Comparison of ENCODE assay signal across 24 cellular contexts in the genomic region with DNA sequence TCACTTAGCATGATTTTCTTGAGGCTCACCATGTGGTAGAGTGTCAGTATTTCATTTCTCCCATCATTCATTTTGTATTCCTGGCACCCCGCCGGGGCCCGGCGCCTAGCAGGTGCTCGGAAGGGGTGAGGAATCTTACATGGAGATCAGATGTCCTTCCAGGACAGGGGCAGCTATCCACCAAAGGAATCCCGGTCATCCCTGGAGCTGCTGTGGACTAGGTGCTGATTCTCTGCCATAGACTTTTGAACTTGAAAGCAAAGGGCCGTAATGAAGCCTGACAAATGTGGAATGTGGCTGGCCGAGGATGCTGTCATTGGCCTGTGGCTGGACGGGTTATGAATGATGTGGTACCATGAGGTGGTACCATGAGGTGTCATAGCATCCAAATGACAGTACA. TPM values are rescaled to one million over a fixed set of nuclear protein-coding genes. Genes with fewer than 3 reads are reported as not detected.
DNase-seq lines count a peak whose midpoint lies in the region; ATAC-seq, FAIRE-seq and TF ChIP-seq lines count a peak whose summit lies in the region.
"Had no signal": no experiment of that assay in that cellular context is flagged by ENCODE, and none has a peak within 500 bp of the region (broad histone marks: within the 10 kb centered on the region; RNA-seq: fewer than 3 reads in every experiment).

No MANE protein-coding gene starts in this region.

- H3K36me3 ChIP-seq in HepG2 (replicated peaks in 1 of 2; ENCODE audit: control insufficient read depth in 1 of 2, insufficient read depth in 2 of 2, low read length in 2 of 2) = no peaks in the 10 kb centered on the region
- H3K36me3 ChIP-seq in right lobe of liver = no peaks in the 10 kb centered on the region
- H3K36me3 ChIP-seq: brain microvascular endothelial cell, prostate gland, upper lobe of left lung had no signal

- in situ Hi-C loops in HepG2 (cut with HindIII; ENCODE audit: extremely low pct_ligation_motif_present, low pct_unique_long_range_greater_than_20kb) = no loop called here

- POLR2A ChIA-PET in HepG2 (lab: Yijun Ruan, JAX) = interaction anchor here (0.9 kb wide), 1 partner anchor 11 kb away, joined by 3 read pairs; no protein-coding TSS in a partner anchor

- TF ChIP-seq POLR2A in HepG2 (IDR thresholded peaks at IDR 0.05; ENCODE audit: insufficient read depth in 1 of 2, low read depth in 2 of 2, low read length in 2 of 2) = no peak
- no peak for TF ChIP-seq POLR2A in right lobe of liver (IDR thresholded peaks at IDR 0.05)

- peak; percentile 15; the same call in 2 of the 3 replicates for ATAC-seq in HepG2
- no peak for ATAC-seq in right lobe of liver
- ATAC-seq in activated naive CD8-positive, alpha-beta T cell treated with anti-CD3 and anti-CD28 coated beads, Interleukin-2, amount 50 U/mL, for 24 hours = no peak
- ATAC-seq: activated CD4-positive, alpha-beta T cell treated with anti-CD3 and anti-CD28 coated beads for 36 hours; stimulated activated naive CD8-positive, alpha-beta T cell treated with anti-CD3 and anti-CD28 coated beads, Interleukin-15, amount 100 ng/mL, for 72 hours had no signal

- WGBS in HepG2 (ENCODE audit: low lambda C conversion rate) = 46% methylated on average over 6 of the region's 9 CpGs
- 92% methylated on average over 9 of the region's 9 CpGs for WGBS in right lobe of liver (ENCODE audit: insufficient coverage, low coverage, low lambda C conversion rate, missing lambda C conversion rate)

- H3K27ac ChIP-seq in HepG2 (ENCODE audit: extremely low read length, insufficient read depth, low read length) (no peak overlapping the region), right lobe of liver (no peak overlapping the region), VCaP (peak overlapping the region; percentile 86)
- H3K27ac ChIP-seq: brain microvascular endothelial cell, prostate gland had no signal

- H3K9ac ChIP-seq in HepG2 (ENCODE audit: insufficient read depth, low read depth, low read length) = no peak overlapping the region

- TF ChIP-seq RAD21 in HepG2 (CRISPR knock-in tag; IDR thresholded peaks at IDR 0.05) = no peak

- H3K27me3 ChIP-seq in HepG2 (ENCODE audit: control insufficient read depth in 1 of 2, insufficient read depth in 2 of 2, low read length in 2 of 2) (peaks cover 0 to 11% of the 10 kb centered on the region in 2 experiments; a peak in 2 of 5 replicates), right lobe of liver (no peaks in the 10 kb centered on the region)
- H3K27me3 ChIP-seq: brain microvascular endothelial cell, upper lobe of left lung had no signal

- BruUV-seq in HepG2 (replicated peaks; lab: Mats Ljungman, UMichigan) = no TSS peak

- H3K9me3 ChIP-seq in HepG2 (ENCODE audit: low read length) (no peaks in the 10 kb centered on the region), right lobe of liver (no peaks in the 10 kb centered on the region)
- H3K9me3 ChIP-seq: prostate gland, upper lobe of left lung had no signal

- no peak overlapping the region; the same call in 1 of the 2 replicates for H3K4me3 Mint-ChIP-seq in HFFc6
- H3K4me3 Mint-ChIP-seq in activated naive CD8-positive, alpha-beta T cell treated with anti-CD3 and anti-CD28 coated beads, Interleukin-2, amount 50 U/mL, for 24 hours = no peak overlapping the region
- H3K4me3 Mint-ChIP-seq: activated CD4-positive, alpha-beta T cell treated with anti-CD3 and anti-CD28 coated beads for 36 hours; CD14-positive monocyte; nephron progenitor cell; stimulated activated naive CD8-positive, alpha-beta T cell treated with anti-CD3 and anti-CD28 coated beads, Interleukin-15, amount 100 ng/mL, for 72 hours had no signal

- H3K4me1 ChIP-seq in HepG2 (ENCODE audit: insufficient read depth, low read length) (peaks cover 54% of the 10 kb centered on the region), right lobe of liver (peaks cover 0 to 3% (median 0%) of the 10 kb centered on the region in 4 donors)
- H3K4me1 ChIP-seq: prostate gland had no signal

- H3K27me3 Mint-ChIP-seq in HFFc6 (ENCODE audit: insufficient read depth) = no peaks in the 10 kb centered on the region; the same call in 1 of the 2 replicates
- peaks cover 20% of the 10 kb centered on the region for H3K27me3 Mint-ChIP-seq in activated naive CD8-positive, alpha-beta T cell treated with anti-CD3 and anti-CD28 coated beads, Interleukin-2, amount 50 U/mL, for 24 hours

- H3K4me3 ChIP-seq in HepG2 (replicated peaks in 1 of 3; ENCODE audit: insufficient read depth in 1 of 3, low read depth in 2 of 3, low read length in 3 of 3) = no peak overlapping the region
- H3K4me3 ChIP-seq in right lobe of liver = no peak overlapping the region
- H3K4me3 ChIP-seq: prostate gland, smooth muscle cell, upper lobe of left lung had no signal

- peaks cover 12% of the 10 kb centered on the region for H3K36me3 Mint-ChIP-seq in HFFc6 (ENCODE audit: low read depth)
- H3K36me3 Mint-ChIP-seq in activated naive CD8-positive, alpha-beta T cell treated with anti-CD3 and anti-CD28 coated beads, Interleukin-2, amount 50 U/mL, for 24 hours (ENCODE audit: low read depth) = peaks cover 2% of the 10 kb centered on the region
- H3K36me3 Mint-ChIP-seq: activated naive CD8-positive, alpha-beta T cell had no signal

- TF ChIP-seq EP300 in HepG2 (IDR thresholded peaks at IDR 0.05; ENCODE audit: low read depth in 2 of 2, low read length in 2 of 2) (no peak), HepG2 (CRISPR knock-in tag; IDR thresholded peaks at IDR 0.05; ENCODE audit: borderline replicate concordance) (no peak)

- H3K79me2 ChIP-seq in HepG2 (ENCODE audit: insufficient read depth, low read length) = no peaks in the 10 kb centered on the region

- FAIRE-seq in HepG2 (lab: Jason Lieb, UNC) = no peak
- FAIRE-seq: A204.1, colon had no signal

- intact Hi-C loops in HepG2 (cut with micrococcal nuclease; ENCODE audit: unreplicated experiment) (no loop called here), right lobe of liver (cut with DNase I) (no loop called here)

- DNase-seq in HepG2 (ENCODE audit: low spot score) (no peak), right lobe of liver (no peak), myocyte (ENCODE audit: low read depth) (peak; percentile 93), HFFc6 (no peak), T1000 (lab: John Stamatoyannopoulos, UW) (no peak)
- DNase-seq in stimulated activated CD4-positive, alpha-beta T cell treated with anti-CD3 and anti-CD28 coated beads, Interleukin-4, amount 100 ng/mL, for 24 hours = no peak
- DNase-seq in activated naive CD8-positive, alpha-beta T cell treated with anti-CD3 and anti-CD28 coated beads, Interleukin-2, amount 50 U/mL, for 24 hours = no peak
- DNase-seq: activated CD4-positive, alpha-beta T cell treated with anti-CD3 and anti-CD28 coated beads for 36 hours; brain microvascular endothelial cell; glutamatergic neuron; NCI-H1105 treated with DMSO at 0.1 percent for 48 hours; NCI-H2081 treated with DMSO at 0.1 percent for 48 hours; nephron progenitor cell; RPMI8226; stimulated activated CD4-positive, alpha-beta T cell treated with anti-CD3 and anti-CD28 coated beads, Interleukin-4, amount 100 ng/mL, for 4 hours; stimulated activated naive CD8-positive, alpha-beta T cell treated with anti-CD3 and anti-CD28 coated beads, Interleukin-15, amount 100 ng/mL, for 72 hours had no signal

- H3K4me1 Mint-ChIP-seq in HFFc6 (ENCODE audit: low read depth) = peaks cover 55% of the 10 kb centered on the region
- H3K4me1 Mint-ChIP-seq in activated naive CD8-positive, alpha-beta T cell treated with anti-CD3 and anti-CD28 coated beads, Interleukin-2, amount 50 U/mL, for 24 hours = peaks cover 24% of the 10 kb centered on the region

- peak overlapping the region; percentile 29; the same call in 1 of the 2 replicates for H3K4me2 ChIP-seq in HepG2 (ENCODE audit: low read depth, low read length)
- H3K4me2 ChIP-seq: smooth muscle cell had no signal

- CTCF ChIA-PET in HepG2 (lab: Yijun Ruan, JAX; ENCODE audit: low intra/inter-chr PET ratio, low total read pairs) = no interaction called here

- H3K9me3 Mint-ChIP-seq in HFFc6 = no peaks in the 10 kb centered on the region
- no peaks in the 10 kb centered on the region for H3K9me3 Mint-ChIP-seq in activated naive CD8-positive, alpha-beta T cell treated with anti-CD3 and anti-CD28 coated beads, Interleukin-2, amount 50 U/mL, for 24 hours
- H3K9me3 Mint-ChIP-seq: nephron progenitor cell; stimulated activated naive CD8-positive, alpha-beta T cell treated with anti-CD3 and anti-CD28 coated beads, Interleukin-15, amount 100 ng/mL, for 72 hours had no signal

- TF ChIP-seq CTCF in HepG2 (CRISPR knock-in tag; IDR thresholded peaks at IDR 0.05) = no peak
- TF ChIP-seq CTCF in right lobe of liver (IDR thresholded peaks at IDR 0.05) = no peak
- TF ChIP-seq CTCF in VCaP (conservative IDR thresholded peaks at IDR 0.05) = no peak
- no peak for TF ChIP-seq CTCF in HFFc6 (IDR thresholded peaks at IDR 0.05)

- H2AFZ ChIP-seq in HepG2 (ENCODE audit: low read length) = no peak overlapping the region

- no peaks in the 10 kb centered on the region for H4K20me1 ChIP-seq in HepG2 (ENCODE audit: insufficient read depth, low read length)

- H3K27ac Mint-ChIP-seq in HFFc6 = no peak overlapping the region; the same call in 1 of the 2 replicates
- H3K27ac Mint-ChIP-seq in activated naive CD8-positive, alpha-beta T cell treated with anti-CD3 and anti-CD28 coated beads, Interleukin-2, amount 50 U/mL, for 24 hours = no peak overlapping the region
- H3K27ac Mint-ChIP-seq: activated CD4-positive, alpha-beta T cell treated with anti-CD3 and anti-CD28 coated beads for 36 hours; activated naive CD8-positive, alpha-beta T cell; CD14-positive monocyte; nephron progenitor cell; stimulated activated naive CD8-positive, alpha-beta T cell treated with anti-CD3 and anti-CD28 coated beads, Interleukin-15, amount 100 ng/mL, for 72 hours had no signal

RNA-seq across cellular contexts. Expression of a gene that starts 2.4 kb away (rescaled TPM):
- 5.5 and 11.0 TPM in 2 replicates for total RNA-seq in HepG2 (2016; rRNA removed; fragmentation: Illumina TruSeq; extraction: Trizol)
- 3.0 and 3.2 TPM in 2 replicates for total RNA-seq in HepG2 (2016; cell fraction: cytosol; rRNA removed; fragmentation: Illumina TruSeq; extraction: Trizol; ENCODE audit: low read depth)
- 4.3 and 10.9 TPM in 2 replicates for total RNA-seq in HepG2 (2016; cell fraction: insoluble cytoplasmic fraction; rRNA removed; fragmentation: Illumina TruSeq; extraction: Trizol)
- 3.0 and 4.4 TPM in 2 replicates for total RNA-seq in HepG2 (2016; cell fraction: membrane; rRNA removed; fragmentation: Illumina TruSeq; extraction: Trizol)
- total RNA-seq in HepG2 (2016; cell fraction: nucleus; rRNA removed; fragmentation: Illumina TruSeq; extraction: Trizol) = 12.6 and 13.7 TPM in 2 replicates
- polyA plus RNA-seq in HepG2 (2011; rRNA removed) = 7.2 and 10.3 TPM in 2 replicates
- polyA plus RNA-seq in HepG2 (2011; cell fraction: cytosol; rRNA removed) = 4.0 and 6.0 TPM in 2 replicates
- polyA plus RNA-seq in HepG2 (2011; cell fraction: nucleus; rRNA removed) = 61.8 and 73.7 TPM in 2 replicates
- 6.1 and 8.3 TPM in 2 replicates for polyA plus RNA-seq in HepG2 (2012)
- polyA plus RNA-seq in HepG2 (2016; cell fraction: cytosol; fragmentation: Illumina TruSeq; extraction: Trizol; ENCODE audit: low read depth) = 1.6 and 1.7 TPM in 2 replicates
- 5.9 and 7.6 TPM in 2 replicates for polyA plus RNA-seq in HepG2 (2016; cell fraction: insoluble cytoplasmic fraction; fragmentation: Illumina TruSeq; extraction: Trizol; ENCODE audit: low read depth)
- polyA plus RNA-seq in HepG2 (2016; cell fraction: membrane; fragmentation: Illumina TruSeq; extraction: Trizol; ENCODE audit: low read depth) = 2.1 and 2.3 TPM in 2 replicates
- 42.6 and 45.2 TPM in 2 replicates for polyA plus RNA-seq in HepG2 (2016; cell fraction: nucleus; fragmentation: Illumina TruSeq; extraction: Trizol; ENCODE audit: insufficient read depth, low read depth)
- 1.4 and 2.5 TPM in 2 replicates for polyA minus RNA-seq in HepG2 (2011; rRNA and poly(A)+ RNA removed; ENCODE audit: low replicate concordance)
- polyA minus RNA-seq in HepG2 (2011; cell fraction: cytosol; rRNA and poly(A)+ RNA removed) = 0.99 and 2.6 TPM in 2 replicates
- polyA minus RNA-seq in HepG2 (2011; cell fraction: nucleus; rRNA and poly(A)+ RNA removed) = 10.0 and 13.9 TPM in 2 replicates
- under 1 TPM in 4 of 6 experiments, not detected in 2; 0.19 to 0.62 (median 0.32) TPM for total RNA-seq in right lobe of liver
- total RNA-seq in myocyte = 5.2 and 7.8 TPM in 2 replicates
- polyA plus RNA-seq in myocyte (2012) = 12.4 TPM
- 1 to 10 TPM; 5.8 to 7.2 (median 6.6) TPM for total RNA-seq in HFFc6 (2021; fragmentation: NEBNext Ultra II Directional; extraction: Animal tissue kit (Norgen Biotek cat#: 25700))
- polyA plus RNA-seq: CD14-positive monocyte had no signal

RNA-seq across cellular contexts. Expression of a gene that starts 33.1 kb away (rescaled TPM):
- total RNA-seq in HepG2 (2016; rRNA removed; fragmentation: Illumina TruSeq; extraction: Trizol) (86.3 and 86.9 TPM in 2 replicates), right lobe of liver (10 to 100 TPM; 30.2 to 47.7 (median 36.3) TPM), myocyte (83.7 and 100 TPM in 2 replicates)
- 29.3 and 39.0 TPM in 2 replicates for total RNA-seq in HepG2 (2016; cell fraction: cytosol; rRNA removed; fragmentation: Illumina TruSeq; extraction: Trizol; ENCODE audit: low read depth)
- total RNA-seq in HepG2 (2016; cell fraction: insoluble cytoplasmic fraction; rRNA removed; fragmentation: Illumina TruSeq; extraction: Trizol) = 85.3 and 86.3 TPM in 2 replicates
- 30.7 and 35.0 TPM in 2 replicates for total RNA-seq in HepG2 (2016; cell fraction: membrane; rRNA removed; fragmentation: Illumina TruSeq; extraction: Trizol)
- 64.9 and 72.6 TPM in 2 replicates for total RNA-seq in HepG2 (2016; cell fraction: nucleus; rRNA removed; fragmentation: Illumina TruSeq; extraction: Trizol)
- polyA plus RNA-seq in HepG2 (2011; rRNA removed) = 26.2 and 28.6 TPM in 2 replicates
- polyA plus RNA-seq in HepG2 (2011; cell fraction: cytosol; rRNA removed) = 22.4 and 28.3 TPM in 2 replicates
- 14.9 and 16.4 TPM in 2 replicates for polyA plus RNA-seq in HepG2 (2011; cell fraction: nucleus; rRNA removed)
- 42.2 and 47.5 TPM in 2 replicates for polyA plus RNA-seq in HepG2 (2012)
- polyA plus RNA-seq in HepG2 (2016; cell fraction: cytosol; fragmentation: Illumina TruSeq; extraction: Trizol; ENCODE audit: low read depth) = 5.9 and 6.1 TPM in 2 replicates
- polyA plus RNA-seq in HepG2 (2016; cell fraction: insoluble cytoplasmic fraction; fragmentation: Illumina TruSeq; extraction: Trizol; ENCODE audit: low read depth) = 66.5 and 67.7 TPM in 2 replicates
- 12.3 and 14.9 TPM in 2 replicates for polyA plus RNA-seq in HepG2 (2016; cell fraction: membrane; fragmentation: Illumina TruSeq; extraction: Trizol; ENCODE audit: low read depth)
- polyA plus RNA-seq in HepG2 (2016; cell fraction: nucleus; fragmentation: Illumina TruSeq; extraction: Trizol; ENCODE audit: insufficient read depth, low read depth) = 57.2 and 57.6 TPM in 2 replicates
- 26.7 and 36.0 TPM in 2 replicates for polyA minus RNA-seq in HepG2 (2011; rRNA and poly(A)+ RNA removed; ENCODE audit: low replicate concordance)
- polyA minus RNA-seq in HepG2 (2011; cell fraction: cytosol; rRNA and poly(A)+ RNA removed) = 28.5 and 36.9 TPM in 2 replicates
- polyA minus RNA-seq in HepG2 (2011; cell fraction: nucleus; rRNA and poly(A)+ RNA removed) = 48.8 and 49.7 TPM in 2 replicates
- polyA plus RNA-seq in myocyte (2012) = 40.6 TPM
- 10 to 100 TPM; 35.2 to 44.4 (median 39.0) TPM for total RNA-seq in HFFc6 (2021; fragmentation: NEBNext Ultra II Directional; extraction: Animal tissue kit (Norgen Biotek cat#: 25700))
